In genomic region chr7:123715198-123715597, GRCh38 we compare ENCODE assay signal across 21 cellular contexts. TPM values are rescaled to one million over a fixed set of nuclear protein-coding genes. Genes with fewer than 3 reads are reported as not detected.
DNase-seq lines count a peak whose midpoint lies in the region; ATAC-seq, FAIRE-seq and TF ChIP-seq lines count a peak whose summit lies in the region.
"Had no signal": no experiment of that assay in that cellular context is flagged by ENCODE, and none has a peak within 500 bp of the region (broad histone marks: within the 10 kb centered on the region; RNA-seq: fewer than 3 reads in every experiment).

No MANE protein-coding gene starts in this region.

- H3K36me3 Mint-ChIP-seq in endodermal cell (ENCODE audit: low read depth) = peaks cover 7% of the 10 kb centered on the region
- no peaks in the 10 kb centered on the region for H3K36me3 Mint-ChIP-seq in natural killer cell treated with Interleukin-12 subunit alpha and Interleukin-12 subunit beta and Interleukin-15 and Interleukin-18, amount 100 ng/mL, for 72 hours

- H3K4me3 ChIP-seq in bronchial epithelial cell (ENCODE audit: low read depth, low read length) = no peak overlapping the region
- no peak overlapping the region for H3K4me3 ChIP-seq in mucosa of descending colon
- H3K4me3 ChIP-seq in endodermal cell (ENCODE audit: low read length) = no peak overlapping the region
- H3K4me3 ChIP-seq in kidney (ENCODE audit: low read length in 2 of 2) = no peak overlapping the region
- H3K4me3 ChIP-seq: right atrium auricular region had no signal

- no peak overlapping the region for H3K27ac Mint-ChIP-seq in endodermal cell
- H3K27ac Mint-ChIP-seq in natural killer cell treated with Interleukin-12 subunit alpha and Interleukin-12 subunit beta and Interleukin-15 and Interleukin-18, amount 100 ng/mL, for 72 hours = no peak overlapping the region
- H3K27ac Mint-ChIP-seq: activated CD8-positive, alpha-beta memory T cell treated with anti-CD3 and anti-CD28 coated beads, Interleukin-2, amount 10 ng/mL, durations not matched to agents 7 days and 5 days had no signal

- H3K4me1 ChIP-seq in mucosa of descending colon (ENCODE audit: low read depth) (peaks cover 16% of the 10 kb centered on the region), endodermal cell (ENCODE audit: control insufficient read depth, insufficient read depth, low read length) (peaks cover 12% of the 10 kb centered on the region), kidney (ENCODE audit: control insufficient read depth in 1 of 2, insufficient read depth in 1 of 2, low read depth in 1 of 2, low read length in 2 of 2) (peaks cover 17 to 30% of the 10 kb centered on the region in 2 donors)

- no peaks in the 10 kb centered on the region for H3K9me3 Mint-ChIP-seq in endodermal cell
- no peaks in the 10 kb centered on the region for H3K9me3 Mint-ChIP-seq in natural killer cell treated with Interleukin-12 subunit alpha and Interleukin-12 subunit beta and Interleukin-15 and Interleukin-18, amount 100 ng/mL, for 72 hours
- H3K9me3 Mint-ChIP-seq: CD4-positive, alpha-beta T cell; effector memory CD8-positive, alpha-beta T cell had no signal

- H3K9me3 ChIP-seq in mucosa of descending colon = no peaks in the 10 kb centered on the region
- H3K9me3 ChIP-seq in endodermal cell (ENCODE audit: control insufficient read depth, low read length) = peaks cover 5% of the 10 kb centered on the region
- H3K9me3 ChIP-seq in kidney (ENCODE audit: control insufficient read depth in 1 of 2, low read length in 2 of 2) = no peaks in the 10 kb centered on the region
- H3K9me3 ChIP-seq: right atrium auricular region had no signal

- DNase-seq in Daoy (ENCODE audit: low read depth) (peak; percentile 29), NCI-H226 (peak; percentile 10), bronchial epithelial cell (ENCODE audit: low read depth) (peak; percentile 36), mucosa of descending colon (no peak), endodermal cell (no peak), kidney (no peak)
- DNase-seq in natural killer cell treated with Interleukin-12 subunit alpha and Interleukin-12 subunit beta and Interleukin-15 and Interleukin-18, amount 100 ng/mL, for 72 hours (ENCODE audit: low spot score) = no peak
- DNase-seq: activated CD4-positive, alpha-beta T cell treated with anti-CD3 and anti-CD28 coated beads for 1 hour; activated CD8-positive, alpha-beta memory T cell treated with anti-CD3 and anti-CD28 coated beads, Interleukin-2, amount 10 ng/mL, durations not matched to agents 7 days and 5 days; anterior cingulate cortex; CD4-positive, alpha-beta T cell; effector memory CD8-positive, alpha-beta T cell; hypothalamus; NCI-H2081 treated with DMSO at 0.1 percent for 48 hours; NCI-H524; stimulated activated naive CD4-positive, alpha-beta T cell treated with Interleukin-2 at 50 U/mL for 16 hours; T-helper 9 cell had no signal

- no peaks in the 10 kb centered on the region for H3K36me3 ChIP-seq in bronchial epithelial cell (ENCODE audit: control insufficient read depth, insufficient read depth, low read length)
- no peaks in the 10 kb centered on the region for H3K36me3 ChIP-seq in mucosa of descending colon (ENCODE audit: low read depth)
- H3K36me3 ChIP-seq in endodermal cell (ENCODE audit: control insufficient read depth, insufficient read depth, low read length) = peaks cover 9% of the 10 kb centered on the region
- no peaks in the 10 kb centered on the region for H3K36me3 ChIP-seq in kidney (ENCODE audit: control insufficient read depth in 1 of 2, insufficient read depth in 2 of 2, low read length in 2 of 2)
- H3K36me3 ChIP-seq: right atrium auricular region had no signal

- 92% methylated on average over 2 of the region's 2 CpGs; no CpG with 5 or more reads in 1 of the 2 experiments for WGBS in endodermal cell (ENCODE audit: insufficient coverage in 1 of 2, insufficient read length in 1 of 2), 2 experiments

- intact Hi-C loops in mucosa of descending colon (cut with DNase I, micrococcal nuclease) (no loop called here), kidney (cut with DNase I) (no loop called here)

- no peaks in the 10 kb centered on the region for H3K27me3 ChIP-seq in bronchial epithelial cell (ENCODE audit: control insufficient read depth, insufficient read depth, low read length)
- H3K27me3 ChIP-seq in endodermal cell (ENCODE audit: control insufficient read depth, insufficient read depth, low read length, poor library complexity, severe bottlenecking) = no peaks in the 10 kb centered on the region
- H3K27me3 ChIP-seq: right atrium auricular region had no signal

- H3K27me3 Mint-ChIP-seq in endodermal cell (ENCODE audit: insufficient read depth) = no peaks in the 10 kb centered on the region
- H3K27me3 Mint-ChIP-seq in natural killer cell treated with Interleukin-12 subunit alpha and Interleukin-12 subunit beta and Interleukin-15 and Interleukin-18, amount 100 ng/mL, for 72 hours = no peaks in the 10 kb centered on the region
- H3K27me3 Mint-ChIP-seq: activated CD8-positive, alpha-beta memory T cell treated with anti-CD3 and anti-CD28 coated beads, Interleukin-2, amount 10 ng/mL, durations not matched to agents 7 days and 5 days; CD4-positive, alpha-beta T cell; effector memory CD8-positive, alpha-beta T cell had no signal

- H3K4me3 Mint-ChIP-seq in endodermal cell = no peak overlapping the region
- no peak overlapping the region for H3K4me3 Mint-ChIP-seq in natural killer cell treated with Interleukin-12 subunit alpha and Interleukin-12 subunit beta and Interleukin-15 and Interleukin-18, amount 100 ng/mL, for 72 hours
- H3K4me3 Mint-ChIP-seq: activated CD8-positive, alpha-beta memory T cell treated with anti-CD3 and anti-CD28 coated beads, Interleukin-2, amount 10 ng/mL, durations not matched to agents 7 days and 5 days; CD4-positive, alpha-beta T cell; effector memory CD8-positive, alpha-beta T cell had no signal

- ATAC-seq in mucosa of descending colon (peak; percentile 52), GM18517 (IDR thresholded peaks at IDR 0.05; ENCODE audit: unreplicated experiment) (no peak)
- ATAC-seq in natural killer cell treated with Interleukin-12 subunit alpha and Interleukin-12 subunit beta and Interleukin-15 and Interleukin-18, amount 100 ng/mL, for 72 hours = no peak
- ATAC-seq: activated CD8-positive, alpha-beta memory T cell treated with anti-CD3 and anti-CD28 coated beads, Interleukin-2, amount 10 ng/mL, durations not matched to agents 7 days and 5 days; effector memory CD8-positive, alpha-beta T cell had no signal

- H3K9ac ChIP-seq in endodermal cell (ENCODE audit: extremely low read depth, low read length, poor library complexity, severe bottlenecking) (no peak overlapping the region), kidney (ENCODE audit: low read length in 2 of 2) (no peak overlapping the region)

- H3K27ac ChIP-seq in endodermal cell (ENCODE audit: low read depth, low read length) = no peak overlapping the region
- H3K27ac ChIP-seq in kidney (ENCODE audit: low read depth in 2 of 2, low read length in 2 of 2) = no peak overlapping the region
- H3K27ac ChIP-seq: right atrium auricular region had no signal

- no peak for TF ChIP-seq CTCF in bronchial epithelial cell (IDR thresholded peaks at IDR 0.05; ENCODE audit: insufficient read depth, low read length, severe bottlenecking)
- TF ChIP-seq CTCF in mucosa of descending colon (IDR thresholded peaks at IDR 0.05) = no peak
- no peak for TF ChIP-seq CTCF in endodermal cell (conservative IDR thresholded peaks at IDR 0.05)
- TF ChIP-seq CTCF in kidney (IDR thresholded peaks at IDR 0.05; ENCODE audit: borderline replicate concordance, extremely low read depth, insufficient read depth) = no peak

- peaks cover 25% of the 10 kb centered on the region for H3K4me1 Mint-ChIP-seq in endodermal cell
- H3K4me1 Mint-ChIP-seq in natural killer cell treated with Interleukin-12 subunit alpha and Interleukin-12 subunit beta and Interleukin-15 and Interleukin-18, amount 100 ng/mL, for 72 hours (ENCODE audit: low read depth in 2 of 2) = peaks cover 41 to 63% of the 10 kb centered on the region in 2 donors

- FAIRE-seq in bronchial epithelial cell (lab: Jason Lieb, UNC) (no peak), kidney (lab: Jason Lieb, UNC) (no peak)
- FAIRE-seq: GM19239 had no signal

RNA-seq across cellular contexts. Expression of gene WASL, which starts 33.6 kb away (rescaled TPM):
- 11.0 and 12.7 TPM in 2 replicates for total RNA-seq in Daoy (2014; rRNA removed; shearing (Covaris generic))
- total RNA-seq in bronchial epithelial cell (15.0 and 24.3 TPM in 2 replicates), mucosa of descending colon (100 to 1,000 TPM in 1 of 3 donors, 10 to 100 TPM in 2; 72.4 to 117 (median 90.1) TPM), endodermal cell (10 to 100 TPM; 35.1 to 36.7 TPM), kidney (50.4 TPM)
- polyA plus RNA-seq in endodermal cell (2013, experiment 1 of 2) = 30.8 TPM
- 30.4 TPM for polyA plus RNA-seq in endodermal cell (2013, experiment 2 of 2)
- 10 to 100 TPM in 1 of 2 donors, 1 to 10 TPM in 1; 6.3 to 10.6 TPM for total RNA-seq in natural killer cell treated with Interleukin-12 subunit alpha and Interleukin-12 subunit beta and Interleukin-15 and Interleukin-18, amount 100 ng/mL, for 72 hours
- polyA plus RNA-seq in kidney (ENCODE audit: insufficient read depth, low read depth, low replicate concordance) = 28.7 TPM

RNA-seq across cellular contexts. Expression of gene LMOD2, which starts 59.5 kb away (rescaled TPM):
- not detected in 2 replicates for total RNA-seq in Daoy (2014; rRNA removed; shearing (Covaris generic))
- not detected in 2 replicates for total RNA-seq in bronchial epithelial cell
- total RNA-seq in mucosa of descending colon = under 1 TPM in 1 of 3 donors, not detected in 2; 0.63 TPM
- not detected for total RNA-seq in endodermal cell
- polyA plus RNA-seq in endodermal cell (2013, experiment 1 of 2) = not detected
- 0.17 TPM for polyA plus RNA-seq in endodermal cell (2013, experiment 2 of 2)
- total RNA-seq in natural killer cell treated with Interleukin-12 subunit alpha and Interleukin-12 subunit beta and Interleukin-15 and Interleukin-18, amount 100 ng/mL, for 72 hours = not detected
- total RNA-seq in kidney = not detected
- polyA plus RNA-seq in kidney (ENCODE audit: insufficient read depth, low read depth, low replicate concordance) = not detected
- total RNA-seq: activated CD8-positive, alpha-beta memory T cell treated with anti-CD3 and anti-CD28 coated beads, Interleukin-2, amount 10 ng/mL, durations not matched to agents 7 days and 5 days; CD4-positive, alpha-beta T cell; SK-MEL-5 had no signal

Comparison
In these comparisons a context has a peak if more than half of its experiments do, and no peak if none do; other contexts are left out.
1. DNase-seq: peak in Daoy (single experiment), NCI-H226 (single experiment) and bronchial epithelial cell (single experiment); none in mucosa of descending colon (0 of 3), endodermal cell (single experiment), natural killer cell treated with Interleukin-12 subunit alpha and Interleukin-12 subunit beta and Interleukin-15 and Interleukin-18, amount 100 ng/mL, for 72 hours (single experiment) and kidney (single experiment).